9 cellular contexts compared by ENCODE assay signal in genomic region chr6:71419217-71419953, GRCh38.
A peak's percentile ranks its signal among the peaks of the same experiment; 100 is the strongest.
DNase-seq lines count a peak whose midpoint lies in the region; ATAC-seq, FAIRE-seq and TF ChIP-seq lines count a peak whose summit lies in the region.
"Had no signal": no experiment of that assay in that cellular context is flagged by ENCODE, and none has a peak within 500 bp of the region (broad histone marks: within the 10 kb centered on the region; RNA-seq: fewer than 3 reads in every experiment).

No MANE protein-coding gene starts in this region.

- H3K4me3 ChIP-seq in mammary epithelial cell (replicated peaks in 1 of 3; ENCODE audit: insufficient read depth in 1 of 3, low read depth in 2 of 3, low read length in 3 of 3), result peak overlapping the region; percentile 97 to 99 (median 98)
- peak overlapping the region; percentile 57 to 86 for H3K4me3 ChIP-seq in left lung
- peak overlapping the region; percentile 80 to 91 (median 82) for H3K4me3 ChIP-seq in tibial nerve

- peak overlapping the region; percentile 99 for H2AFZ ChIP-seq in mammary epithelial cell (ENCODE audit: low read depth, low read length)

- CTCF ChIA-PET in activated CD4-positive, alpha-beta memory T cell treated with anti-CD3 and anti-CD28 coated beads for 36 hours (lab: Charles Lee), result no interaction called here
- CTCF ChIA-PET in activated CD4-positive, alpha-beta memory T cell treated with anti-CD3 and anti-CD28 coated beads, Interleukin-2, amount 10 ng/mL, durations not matched to agents 7 days and 5 days (lab: Charles Lee), result no interaction called here
- CTCF ChIA-PET in mammary epithelial cell (lab: Charles Lee; ENCODE audit: low non-redundant PET), result no interaction called here

- H4K20me1 ChIP-seq in mammary epithelial cell (ENCODE audit: insufficient read depth, low read length), result no peaks in the 10 kb centered on the region

- H3K27ac ChIP-seq in mammary epithelial cell (ENCODE audit: insufficient read depth, low read depth, low read length) (peak overlapping the region; percentile 75), left lung (peak overlapping the region; percentile 90 to 95), tibial nerve (peak overlapping the region; percentile 90 to 98 (median 93))

- POLR2A ChIA-PET in activated CD4-positive, alpha-beta memory T cell treated with anti-CD3 and anti-CD28 coated beads for 36 hours (lab: Charles Lee), result no interaction called here
- POLR2A ChIA-PET in activated CD4-positive, alpha-beta memory T cell treated with anti-CD3 and anti-CD28 coated beads, Interleukin-2, amount 10 ng/mL, durations not matched to agents 7 days and 5 days (lab: Charles Lee), result no interaction called here

- peak overlapping the region; percentile 20 for H3K4me3 Mint-ChIP-seq in activated CD4-positive, alpha-beta memory T cell treated with anti-CD3 and anti-CD28 coated beads for 36 hours
- H3K4me3 Mint-ChIP-seq in activated CD4-positive, alpha-beta memory T cell treated with anti-CD3 and anti-CD28 coated beads, Interleukin-2, amount 10 ng/mL, durations not matched to agents 7 days and 5 days, result no peak overlapping the region

- in situ Hi-C loops in mammary epithelial cell (cut with MboI; ENCODE audit: low sequenced_read_pairs in 2 of 2), result no loop called here

- peak overlapping the region; percentile 91 for H3K9ac ChIP-seq in mammary epithelial cell (ENCODE audit: insufficient read depth, low read length)

- peaks cover 62% of the 10 kb centered on the region for H3K79me2 ChIP-seq in mammary epithelial cell (ENCODE audit: insufficient read depth, low read length)

- no peak for TF ChIP-seq EP300 in tibial nerve (IDR thresholded peaks at IDR 0.05)

- DNase-seq in activated CD4-positive, alpha-beta memory T cell treated with anti-CD3 and anti-CD28 coated beads for 36 hours, result no peak
- no peak for DNase-seq in activated CD4-positive, alpha-beta memory T cell treated with anti-CD3 and anti-CD28 coated beads, Interleukin-2, amount 10 ng/mL, durations not matched to agents 7 days and 5 days
- DNase-seq in mammary epithelial cell (no peak), left lung (peak in 1 of 2 donors; percentile 74), tibial nerve (ENCODE audit: low spot score in 2 of 2) (no peak), 8988T (no peak), urothelium cell line (ENCODE audit: low spot score) (no peak), GM10266 (ENCODE audit: extremely low spot score) (no peak)
- DNase-seq: NCI-H1417 treated with DMSO at 0.1 percent for 48 hours had no signal

- H3K27me3 ChIP-seq in mammary epithelial cell (ENCODE audit: insufficient read depth, low read length), result no peaks in the 10 kb centered on the region
- peaks cover 0 to 53% of the 10 kb centered on the region in 2 donors for H3K27me3 ChIP-seq in left lung
- no peaks in the 10 kb centered on the region for H3K27me3 ChIP-seq in tibial nerve

- TSS peak; percentile 18 for BruUV-seq in mammary epithelial cell (replicated peaks; lab: Mats Ljungman, UMichigan)

- H3K4me1 ChIP-seq in mammary epithelial cell (ENCODE audit: insufficient read depth, low read length) (peaks cover 22% of the 10 kb centered on the region), left lung (peaks cover 0 to 6% of the 10 kb centered on the region in 2 donors), tibial nerve (peaks cover 0 to 37% (median 8%) of the 10 kb centered on the region in 4 donors)

- H3K9me3 ChIP-seq in mammary epithelial cell (replicated peaks; ENCODE audit: insufficient read depth, low read length) (no peaks in the 10 kb centered on the region), left lung (no peaks in the 10 kb centered on the region), tibial nerve (no peaks in the 10 kb centered on the region)

- peaks cover 39% of the 10 kb centered on the region for H3K27me3 Mint-ChIP-seq in activated CD4-positive, alpha-beta memory T cell treated with anti-CD3 and anti-CD28 coated beads for 36 hours
- H3K27me3 Mint-ChIP-seq in activated CD4-positive, alpha-beta memory T cell treated with anti-CD3 and anti-CD28 coated beads, Interleukin-2, amount 10 ng/mL, durations not matched to agents 7 days and 5 days, result peaks cover 58% of the 10 kb centered on the region

- WGBS in mammary epithelial cell (ENCODE audit: low coverage, missing lambda C conversion rate), result 2% methylated on average over 22 of the region's 27 CpGs
- 17 to 23% methylated on average over 27 of the region's 27 CpGs for WGBS in tibial nerve, 2 donors

- H3K9me3 Mint-ChIP-seq in activated CD4-positive, alpha-beta memory T cell treated with anti-CD3 and anti-CD28 coated beads for 36 hours, result no peaks in the 10 kb centered on the region
- no peaks in the 10 kb centered on the region for H3K9me3 Mint-ChIP-seq in activated CD4-positive, alpha-beta memory T cell treated with anti-CD3 and anti-CD28 coated beads, Interleukin-2, amount 10 ng/mL, durations not matched to agents 7 days and 5 days

- no peak for TF ChIP-seq POLR2A in tibial nerve (IDR thresholded peaks at IDR 0.05)

- peak overlapping the region; percentile 89 for H3K4me2 ChIP-seq in mammary epithelial cell (ENCODE audit: insufficient read depth, low read depth, low read length)

- dilution Hi-C loops in mammary epithelial cell (cut with HindIII; ENCODE audit: low sequenced_read_pairs), result no loop called here

- peak; percentile 5 for ATAC-seq in left lung

- peaks cover 2% of the 10 kb centered on the region for H3K4me1 Mint-ChIP-seq in activated CD4-positive, alpha-beta memory T cell treated with anti-CD3 and anti-CD28 coated beads for 36 hours (ENCODE audit: low read depth)
- no peaks in the 10 kb centered on the region for H3K4me1 Mint-ChIP-seq in activated CD4-positive, alpha-beta memory T cell treated with anti-CD3 and anti-CD28 coated beads, Interleukin-2, amount 10 ng/mL, durations not matched to agents 7 days and 5 days

- no peaks in the 10 kb centered on the region for H3K36me3 Mint-ChIP-seq in activated CD4-positive, alpha-beta memory T cell treated with anti-CD3 and anti-CD28 coated beads for 36 hours
- peaks cover 3% of the 10 kb centered on the region for H3K36me3 Mint-ChIP-seq in activated CD4-positive, alpha-beta memory T cell treated with anti-CD3 and anti-CD28 coated beads, Interleukin-2, amount 10 ng/mL, durations not matched to agents 7 days and 5 days (ENCODE audit: low read depth)

- intact Hi-C loops in activated CD4-positive, alpha-beta memory T cell treated with anti-CD3 and anti-CD28 coated beads for 36 hours (cut with micrococcal nuclease), result no loop called here
- intact Hi-C loops in mammary epithelial cell (cut with micrococcal nuclease), result loop anchor here (1.0 to 2.0 kb wide), 2 partner anchors 15 to 91 kb away; no protein-coding TSS in a partner anchor
- intact Hi-C loops in left lung (cut with DNase I), result no loop called here

- no peak for TF ChIP-seq CTCF in mammary epithelial cell (conservative IDR thresholded peaks at IDR 0.05 in 1 of 2, IDR thresholded peaks at IDR 0.05 in 1 of 2; ENCODE audit: extremely low read depth in 1 of 2, insufficient read depth in 1 of 2, low read depth in 1 of 2, low read length in 2 of 2)
- no peak for TF ChIP-seq CTCF in left lung (IDR thresholded peaks at IDR 0.05)
- TF ChIP-seq CTCF in tibial nerve (IDR thresholded peaks at IDR 0.05), result no peak
- no peak for TF ChIP-seq CTCF in GM10266 (IDR thresholded peaks at IDR 0.05; ENCODE audit: control insufficient read depth, insufficient read depth, low read depth, missing control alignments)

- no peak overlapping the region for H3K27ac Mint-ChIP-seq in activated CD4-positive, alpha-beta memory T cell treated with anti-CD3 and anti-CD28 coated beads for 36 hours
- no peak overlapping the region for H3K27ac Mint-ChIP-seq in activated CD4-positive, alpha-beta memory T cell treated with anti-CD3 and anti-CD28 coated beads, Interleukin-2, amount 10 ng/mL, durations not matched to agents 7 days and 5 days

- no peak for FAIRE-seq in urothelium cell line (lab: Jason Lieb, UNC)

- H3K36me3 ChIP-seq in mammary epithelial cell (ENCODE audit: insufficient read depth, low read length) (peaks cover 17% of the 10 kb centered on the region), left lung (peaks cover 0 to 16% of the 10 kb centered on the region in 2 donors), tibial nerve (peaks cover 0 to 22% (median 0%) of the 10 kb centered on the region in 3 donors)
